ENCODE assay signal across 12 cellular contexts in the genomic region with DNA sequence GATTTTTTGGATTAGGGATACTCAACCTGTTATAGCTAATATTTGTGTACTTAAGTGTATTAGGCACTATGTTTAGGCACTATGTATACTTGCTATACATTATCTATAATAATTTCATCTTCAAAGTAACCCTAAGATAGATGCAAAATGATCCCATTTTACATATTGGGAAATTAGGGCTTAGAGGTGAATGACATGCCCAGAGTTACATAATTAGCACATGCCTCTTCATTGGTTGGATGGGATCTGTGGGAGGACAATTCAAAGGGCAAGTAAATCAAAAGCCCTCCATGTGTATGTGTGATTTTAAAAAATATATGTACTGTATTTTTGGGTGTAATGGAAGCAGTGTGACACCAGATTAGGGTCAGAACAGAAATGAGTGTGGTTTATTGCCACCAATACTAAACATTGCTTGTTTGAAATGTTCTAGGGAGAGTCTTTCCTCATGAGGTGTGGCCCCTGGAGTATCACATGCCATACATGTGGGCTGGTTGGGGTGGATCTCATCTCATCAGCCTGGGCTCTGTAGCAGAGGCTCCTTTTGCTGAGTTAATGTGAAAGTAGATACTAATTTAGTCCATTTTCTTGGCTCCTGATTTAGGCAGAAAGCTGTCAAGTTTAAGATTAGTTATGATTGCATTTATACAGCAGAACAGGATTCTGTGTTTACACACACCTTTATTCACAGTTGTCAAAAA. TPM values are rescaled to one million over a fixed set of nuclear protein-coding genes. Genes with fewer than 3 reads are reported as not detected.
DNase-seq lines count a peak whose midpoint lies in the region; ATAC-seq and TF ChIP-seq lines count a peak whose summit lies in the region.
"Had no signal": no experiment of that assay in that cellular context is flagged by ENCODE, and none has a peak within 500 bp of the region (broad histone marks: within the 10 kb centered on the region; RNA-seq: fewer than 3 reads in every experiment).

No MANE protein-coding gene starts in this region.

- intact Hi-C loops in activated CD4-positive, alpha-beta memory T cell treated with anti-CD3 and anti-CD28 coated beads for 36 hours (cut with micrococcal nuclease) = loop anchor here (10.0 kb wide), 5 partner anchors 232 to 1662 kb away; partner anchors contain the start of genes SMC5 and TMC1
- intact Hi-C loops in right lobe of liver (cut with DNase I) = no loop called here

- H3K36me3 Mint-ChIP-seq in activated CD4-positive, alpha-beta memory T cell treated with anti-CD3 and anti-CD28 coated beads for 36 hours = peaks cover 10% of the 10 kb centered on the region
- peaks cover 12% of the 10 kb centered on the region for H3K36me3 Mint-ChIP-seq in activated CD4-positive, alpha-beta memory T cell treated with anti-CD3 and anti-CD28 coated beads, Interleukin-2, amount 10 ng/mL, durations not matched to agents 7 days and 5 days (ENCODE audit: low read depth)

- no peaks in the 10 kb centered on the region for H3K9me3 Mint-ChIP-seq in activated CD4-positive, alpha-beta memory T cell treated with anti-CD3 and anti-CD28 coated beads for 36 hours
- H3K9me3 Mint-ChIP-seq in activated CD4-positive, alpha-beta memory T cell treated with anti-CD3 and anti-CD28 coated beads, Interleukin-2, amount 10 ng/mL, durations not matched to agents 7 days and 5 days = no peaks in the 10 kb centered on the region

- no peak overlapping the region for H3K4me3 Mint-ChIP-seq in activated CD4-positive, alpha-beta memory T cell treated with anti-CD3 and anti-CD28 coated beads for 36 hours
- H3K4me3 Mint-ChIP-seq in activated CD4-positive, alpha-beta memory T cell treated with anti-CD3 and anti-CD28 coated beads, Interleukin-2, amount 10 ng/mL, durations not matched to agents 7 days and 5 days = no peak overlapping the region

- no peak for TF ChIP-seq POLR2A in right lobe of liver (IDR thresholded peaks at IDR 0.05)

- H3K36me3 ChIP-seq in right lobe of liver (no peaks in the 10 kb centered on the region), MG63 (no peaks in the 10 kb centered on the region)
- H3K36me3 ChIP-seq: sigmoid colon had no signal

- peaks cover 0 to 17% (median 7%) of the 10 kb centered on the region in 4 donors for H3K4me1 ChIP-seq in right lobe of liver

- DNase-seq in activated CD4-positive, alpha-beta memory T cell treated with anti-CD3 and anti-CD28 coated beads for 36 hours = peak; percentile 56
- no peak for DNase-seq in activated CD4-positive, alpha-beta memory T cell treated with anti-CD3 and anti-CD28 coated beads, Interleukin-2, amount 10 ng/mL, durations not matched to agents 7 days and 5 days
- DNase-seq in right lobe of liver (no peak), NCI-H82 (lab: John Stamatoyannopoulos, UW) (no peak), MG63 (no peak), NCI-H748 treated with DMSO at 0.1 percent for 48 hours (lab: John Stamatoyannopoulos, UW) (no peak)
- DNase-seq: amygdala, MV-4-11, sigmoid colon had no signal

- no peak overlapping the region for H3K27ac ChIP-seq in right lobe of liver
- H3K27ac ChIP-seq: sigmoid colon had no signal

- CTCF ChIA-PET in activated CD4-positive, alpha-beta memory T cell treated with anti-CD3 and anti-CD28 coated beads for 36 hours (lab: Charles Lee) = interaction anchor here (0.6 to 1.0 kb wide), 2 partner anchors 49 to 97 kb away, joined by 3 read pairs; no protein-coding TSS in a partner anchor
- CTCF ChIA-PET in activated CD4-positive, alpha-beta memory T cell treated with anti-CD3 and anti-CD28 coated beads, Interleukin-2, amount 10 ng/mL, durations not matched to agents 7 days and 5 days (lab: Charles Lee) = no interaction called here

- no peaks in the 10 kb centered on the region for H3K27me3 Mint-ChIP-seq in activated CD4-positive, alpha-beta memory T cell treated with anti-CD3 and anti-CD28 coated beads for 36 hours
- no peaks in the 10 kb centered on the region for H3K27me3 Mint-ChIP-seq in activated CD4-positive, alpha-beta memory T cell treated with anti-CD3 and anti-CD28 coated beads, Interleukin-2, amount 10 ng/mL, durations not matched to agents 7 days and 5 days

- H3K27ac Mint-ChIP-seq in activated CD4-positive, alpha-beta memory T cell treated with anti-CD3 and anti-CD28 coated beads for 36 hours = no peak overlapping the region
- H3K27ac Mint-ChIP-seq in activated CD4-positive, alpha-beta memory T cell treated with anti-CD3 and anti-CD28 coated beads, Interleukin-2, amount 10 ng/mL, durations not matched to agents 7 days and 5 days = no peak overlapping the region

- no peaks in the 10 kb centered on the region for H3K27me3 ChIP-seq in right lobe of liver
- no peaks in the 10 kb centered on the region for H3K27me3 ChIP-seq in MG63
- H3K27me3 ChIP-seq: sigmoid colon had no signal

- no peak for TF ChIP-seq CTCF in right lobe of liver (IDR thresholded peaks at IDR 0.05)

- no peak overlapping the region for H3K4me3 ChIP-seq in right lobe of liver
- no peak overlapping the region for H3K4me3 ChIP-seq in MG63
- H3K4me3 ChIP-seq: sigmoid colon had no signal

- H3K9me3 ChIP-seq in right lobe of liver (no peaks in the 10 kb centered on the region), MG63 (no peaks in the 10 kb centered on the region)
- H3K9me3 ChIP-seq: sigmoid colon had no signal

- POLR2A ChIA-PET in activated CD4-positive, alpha-beta memory T cell treated with anti-CD3 and anti-CD28 coated beads for 36 hours (lab: Charles Lee) = no interaction called here
- POLR2A ChIA-PET in activated CD4-positive, alpha-beta memory T cell treated with anti-CD3 and anti-CD28 coated beads, Interleukin-2, amount 10 ng/mL, durations not matched to agents 7 days and 5 days (lab: Charles Lee) = no interaction called here

- ATAC-seq in GM21723 (IDR thresholded peaks at IDR 0.05; ENCODE audit: unreplicated experiment) = peak; percentile 80
- peak; percentile 67 for ATAC-seq in HG03439 (IDR thresholded peaks at IDR 0.05; ENCODE audit: unreplicated experiment)
- peak in 3 of 4 donors; percentile 19 to 36 (median 31) for ATAC-seq in right lobe of liver
- ATAC-seq: HCT116 had no signal

- H3K4me1 Mint-ChIP-seq in activated CD4-positive, alpha-beta memory T cell treated with anti-CD3 and anti-CD28 coated beads for 36 hours (ENCODE audit: low read depth) = peaks cover 43% of the 10 kb centered on the region
- H3K4me1 Mint-ChIP-seq in activated CD4-positive, alpha-beta memory T cell treated with anti-CD3 and anti-CD28 coated beads, Interleukin-2, amount 10 ng/mL, durations not matched to agents 7 days and 5 days = peaks cover 35% of the 10 kb centered on the region

RNA-seq across cellular contexts. Expression of gene C9orf85, which starts 5.5 kb away (rescaled TPM):
- total RNA-seq in activated CD4-positive, alpha-beta memory T cell treated with anti-CD3 and anti-CD28 coated beads for 36 hours = 1 to 10 TPM; 7.3 to 7.5 TPM
- 10 to 100 TPM; 10.8 to 12.1 TPM for total RNA-seq in activated CD4-positive, alpha-beta memory T cell treated with anti-CD3 and anti-CD28 coated beads, Interleukin-2, amount 10 ng/mL, durations not matched to agents 7 days and 5 days
- 1 to 10 TPM; 3.8 to 8.6 (median 6.3) TPM for total RNA-seq in right lobe of liver
- total RNA-seq in MG63 (2014; rRNA removed; shearing (Covaris generic); ENCODE audit: low replicate concordance) = 4.6 and 9.4 TPM in 2 replicates

RNA-seq across cellular contexts. Expression of gene ABHD17B, which starts 6.0 kb away (rescaled TPM):
- 10 to 100 TPM; 11.4 to 11.7 TPM for total RNA-seq in activated CD4-positive, alpha-beta memory T cell treated with anti-CD3 and anti-CD28 coated beads for 36 hours
- total RNA-seq in activated CD4-positive, alpha-beta memory T cell treated with anti-CD3 and anti-CD28 coated beads, Interleukin-2, amount 10 ng/mL, durations not matched to agents 7 days and 5 days = 10 to 100 TPM; 25.6 to 27.3 TPM
- 10 to 100 TPM in 3 of 6 experiments, 1 to 10 TPM in 3; 8.4 to 13.1 (median 10.3) TPM for total RNA-seq in right lobe of liver
- 10.8 and 11.4 TPM in 2 replicates for total RNA-seq in MG63 (2014; rRNA removed; shearing (Covaris generic); ENCODE audit: low replicate concordance)
